Comparison of ENCODE assay signal across 9 cellular contexts in the genomic region with DNA sequence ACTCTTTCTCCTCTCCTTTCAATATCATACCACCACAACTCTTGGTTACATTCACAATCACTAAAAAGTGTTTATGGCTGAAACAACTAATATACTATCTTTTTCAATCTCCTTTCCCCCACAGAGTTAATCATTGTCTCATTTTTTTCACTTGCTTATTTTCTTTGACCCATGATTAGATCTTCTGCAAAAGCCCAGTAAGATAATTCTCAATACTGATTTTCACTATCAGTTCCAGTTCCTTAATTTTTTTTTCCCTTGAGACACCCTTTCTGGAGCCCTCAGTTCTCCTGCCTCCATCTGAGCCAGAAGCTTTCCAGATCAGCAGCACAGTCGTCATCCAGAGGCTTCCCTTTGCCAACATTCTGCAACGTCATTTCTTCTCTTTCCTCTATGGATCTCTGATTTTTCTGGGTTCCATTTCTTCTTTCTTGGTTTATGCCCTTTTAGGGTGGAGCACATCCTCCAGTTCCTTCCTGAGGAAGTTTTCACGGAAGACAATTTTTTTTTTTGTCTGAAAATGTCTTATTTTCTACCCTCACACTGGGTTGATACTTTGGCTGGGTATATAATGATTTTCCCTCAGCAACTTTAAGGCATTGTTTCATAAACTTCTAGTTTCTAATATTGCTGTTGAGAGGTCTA.
DNase-seq lines count a peak whose midpoint lies in the region; ATAC-seq and TF ChIP-seq lines count a peak whose summit lies in the region.
"Had no signal": no experiment of that assay in that cellular context is flagged by ENCODE, and none has a peak within 500 bp of the region (broad histone marks: within the 10 kb centered on the region; RNA-seq: fewer than 3 reads in every experiment).

No MANE protein-coding gene starts in this region.

- no peaks in the 10 kb centered on the region for H3K4me1 ChIP-seq in mucosa of descending colon (ENCODE audit: low read depth)

- H3K4me3 ChIP-seq in mucosa of descending colon, result no peak overlapping the region

- no peak for DNase-seq in mucosa of descending colon
- DNase-seq in activated CD4-positive, alpha-beta T cell treated with anti-CD3 and anti-CD28 coated beads, Interleukin-2, amount 50 U/mL, for 4 hours, result no peak
- no peak for DNase-seq in activated gamma-delta T cell (lab: John Stamatoyannopoulos, UW)
- no peak for DNase-seq in middle frontal gyrus (ENCODE audit: extremely low spot score, low spot score)
- DNase-seq in stimulated activated CD4-positive, alpha-beta T cell treated with anti-CD3 and anti-CD28 coated beads, Interleukin-4, amount 100 ng/mL, for 24 hours, result no peak
- DNase-seq: activated naive CD4-positive, alpha-beta T cell treated with anti-CD3 and anti-CD28 coated beads, Interleukin-2, amount 50 U/mL, for 16 hours had no signal

- no peaks in the 10 kb centered on the region for H3K9me3 ChIP-seq in mucosa of descending colon

- H3K36me3 ChIP-seq in mucosa of descending colon (ENCODE audit: low read depth), result no peaks in the 10 kb centered on the region

- ATAC-seq in GM18858 (IDR thresholded peaks at IDR 0.05; ENCODE audit: unreplicated experiment) (peak; percentile 45), GM21576 (IDR thresholded peaks at IDR 0.05; ENCODE audit: unreplicated experiment) (peak; percentile 73), HG03457 (IDR thresholded peaks at IDR 0.05; ENCODE audit: unreplicated experiment) (peak; percentile 54), mucosa of descending colon (peak; percentile 28)

- TF ChIP-seq CTCF in mucosa of descending colon (IDR thresholded peaks at IDR 0.05), result no peak

- intact Hi-C loops in mucosa of descending colon (cut with DNase I, micrococcal nuclease), result no loop called here
